In the genomic region with DNA sequence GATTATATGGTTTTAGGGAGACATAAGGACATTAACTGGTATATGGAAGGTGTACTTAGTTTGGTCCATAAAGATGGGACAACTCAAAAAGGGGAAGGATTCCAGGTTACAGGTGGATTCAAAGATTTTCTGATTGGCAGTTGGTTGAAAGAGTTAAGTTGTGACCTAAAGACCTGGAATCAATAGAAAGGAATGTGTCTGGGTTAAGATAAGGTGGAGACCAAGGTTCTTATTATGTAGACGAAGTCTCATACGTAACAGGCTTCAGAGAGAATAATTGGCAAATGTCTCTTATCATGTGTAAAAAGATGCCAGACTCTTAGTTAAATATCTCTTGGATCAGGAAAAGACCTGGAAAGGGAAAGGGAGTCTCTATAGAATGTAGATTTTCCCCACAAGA, we compare ENCODE assay signal across 1 cellular context.
TF ChIP-seq lines count a peak whose summit lies in the region.

No MANE protein-coding gene starts in this region.

TF ChIP-seq in HepG2, 621 proteins besides CTCF, POLR2A, EP300 and RAD21:
- TF ChIP-seq TEAD2 (CRISPR knock-in tag; IDR thresholded peaks at IDR 0.05) = no peak
